8 cellular contexts compared by ENCODE assay signal in the genomic region with DNA sequence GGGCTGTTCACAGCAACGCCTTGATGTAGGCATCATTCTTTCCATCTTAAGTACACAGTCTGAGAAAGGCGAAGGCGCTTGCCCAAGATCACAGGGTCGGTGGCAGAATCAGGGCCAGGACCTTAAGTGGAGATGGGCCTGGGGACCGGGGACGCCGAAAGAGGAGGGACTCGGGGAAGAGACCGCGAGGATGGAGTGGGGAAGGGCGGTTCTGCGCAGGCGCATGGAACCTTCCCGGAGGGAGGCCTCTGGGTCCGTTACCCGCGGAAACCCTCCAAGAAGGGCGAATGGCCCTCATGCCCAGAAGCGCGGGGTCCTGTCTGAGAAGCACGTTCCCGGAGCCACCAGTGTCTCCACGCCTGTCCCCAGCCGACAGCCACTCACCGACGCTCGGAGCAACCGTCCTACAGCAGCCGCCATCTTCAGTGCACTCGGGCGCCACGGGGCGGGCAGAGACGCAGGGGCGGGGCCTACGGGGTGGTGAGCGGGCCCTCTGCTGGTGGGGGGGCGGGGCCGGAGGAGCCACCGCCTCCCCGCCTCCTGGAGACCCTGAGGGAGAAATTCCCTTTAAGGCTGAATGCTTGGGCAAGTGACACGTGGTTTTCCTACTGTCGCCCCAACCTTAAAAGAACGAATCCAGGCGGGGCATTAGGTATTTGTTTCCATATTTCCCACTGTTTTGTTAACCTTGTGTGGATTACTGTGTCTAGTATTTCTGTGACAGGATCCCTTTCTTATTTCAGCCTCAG. TPM values are rescaled to one million over a fixed set of nuclear protein-coding genes. Genes with fewer than 3 reads are reported as not detected.
DNase-seq lines count a peak whose midpoint lies in the region; ATAC-seq and TF ChIP-seq lines count a peak whose summit lies in the region.

A gene (minus strand): TSS at position 442 of the 749 bp plus-strand sequence. CDS start 22 bp downstream, at position 420.

- H3K4me3 ChIP-seq in kidney epithelial cell (ENCODE audit: low read depth, low read length), result peak within 1 kb of the TSS; percentile 81

- DNase-seq in AG09319 (ENCODE audit: extremely low read depth, low read depth), result peak; percentile 57
- DNase-seq in NCI-H446 (lab: John Stamatoyannopoulos, UW), result peak; percentile 62 to 89
- peak; percentile 93 for DNase-seq in cerebellar cortex (ENCODE audit: low spot score)
- peak; percentile 52 for DNase-seq in kidney epithelial cell (ENCODE audit: low read depth)
- peak; percentile 79 to 96 for DNase-seq in stimulated activated CD4-positive, alpha-beta T cell treated with anti-CD3 and anti-CD28 coated beads, Interleukin-1b, Interleukin-23, amount 100 ng/mL, for 1 hour (ENCODE audit: low read depth in 2 of 2)

- peak; percentile 90 for ATAC-seq in GM19025 (IDR thresholded peaks at IDR 0.05; ENCODE audit: low read depth, unreplicated experiment)
- ATAC-seq in HG03342 (IDR thresholded peaks at IDR 0.05; ENCODE audit: unreplicated experiment), result peak; percentile 93
- ATAC-seq in activated CD4-positive, CD25-positive, alpha-beta regulatory T cell treated with anti-CD3 and anti-CD28 coated beads, Interleukin-2, amount 50 U/mL, for 24 hours, result peak; percentile 91 to 94

- no peaks in the 10 kb centered on the region for H3K27me3 ChIP-seq in kidney epithelial cell (ENCODE audit: control insufficient read depth, insufficient read depth, low read length)

- TF ChIP-seq CTCF in AG09319 (IDR thresholded peaks at IDR 0.05; ENCODE audit: low read depth, low read length) (peak; percentile 8), kidney epithelial cell (IDR thresholded peaks at IDR 0.05; ENCODE audit: insufficient read depth, low read length, poor library complexity, severe bottlenecking) (no peak)

- H3K36me3 ChIP-seq in kidney epithelial cell (ENCODE audit: control insufficient read depth, insufficient read depth, low read length), result no peaks in the 10 kb centered on the region

RNA-seq across cellular contexts. Expression of the gene that starts here (rescaled TPM):
- total RNA-seq in kidney epithelial cell, result 136 and 143 TPM in 2 replicates

Comparison
In these comparisons a context has a peak if more than half of its experiments do, and no peak if none do; other contexts are left out.
1. Peak in every context shown above with its lines: DNase-seq, ATAC-seq and H3K4me3 ChIP-seq.